Comparison of ENCODE assay signal across 2 cellular contexts in the genomic region with DNA sequence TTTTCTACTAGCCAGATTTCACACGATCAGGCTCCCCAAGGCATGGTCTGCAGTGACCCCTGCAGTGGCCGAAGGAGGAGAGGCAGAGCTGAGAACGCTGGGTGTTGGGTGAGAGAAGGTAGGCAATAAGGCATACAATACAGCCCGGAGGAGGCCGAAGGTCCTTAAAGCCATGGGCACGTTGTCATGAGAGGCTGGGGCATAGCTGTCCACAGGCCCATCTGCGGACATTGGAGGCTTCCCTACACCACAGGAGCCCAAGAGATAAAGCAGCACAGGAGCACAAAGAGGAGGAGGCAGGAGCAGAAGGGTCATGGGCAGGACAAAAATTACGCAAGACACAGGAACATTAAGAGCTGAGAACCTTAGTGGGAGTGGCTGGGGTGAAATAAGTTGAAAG.
TF ChIP-seq lines count a peak whose summit lies in the region.

No MANE protein-coding gene starts in this region.

TF ChIP-seq in GM23338, 12 proteins besides CTCF, POLR2A, EP300 and RAD21:
- TF ChIP-seq CREB1 (CRISPR knock-in tag; IDR thresholded peaks at IDR 0.05; ENCODE audit: low read depth) (no peak), NANOG (IDR thresholded peaks at IDR 0.05; ENCODE audit: borderline replicate concordance) (no peak), EZH2 (IDR thresholded peaks at IDR 0.05; ENCODE audit: low read depth, unreplicated experiment) (no peak)
- TF ChIP-seq, protein P1, sequence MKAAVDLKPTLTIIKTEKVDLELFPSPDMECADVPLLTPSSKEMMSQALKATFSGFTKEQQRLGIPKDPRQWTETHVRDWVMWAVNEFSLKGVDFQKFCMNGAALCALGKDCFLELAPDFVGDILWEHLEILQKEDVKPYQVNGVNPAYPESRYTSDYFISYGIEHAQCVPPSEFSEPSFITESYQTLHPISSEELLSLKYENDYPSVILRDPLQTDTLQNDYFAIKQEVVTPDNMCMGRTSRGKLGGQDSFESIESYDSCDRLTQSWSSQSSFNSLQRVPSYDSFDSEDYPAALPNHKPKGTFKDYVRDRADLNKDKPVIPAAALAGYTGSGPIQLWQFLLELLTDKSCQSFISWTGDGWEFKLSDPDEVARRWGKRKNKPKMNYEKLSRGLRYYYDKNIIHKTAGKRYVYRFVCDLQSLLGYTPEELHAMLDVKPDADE (IDR thresholded peaks at IDR 0.05): no peak

TF ChIP-seq in GM12891, 5 proteins besides CTCF, POLR2A, EP300 and RAD21:
- TF ChIP-seq PAX5 (IDR thresholded peaks at IDR 0.05; ENCODE audit: insufficient read depth, low read length, severe bottlenecking) (no peak), SPI1 (IDR thresholded peaks at IDR 0.05; ENCODE audit: low read depth, low read length) (no peak), POLR2AphosphoS5 (IDR thresholded peaks at IDR 0.05; ENCODE audit: low read depth, low read length) (no peak), POU2F2 (IDR thresholded peaks at IDR 0.05; ENCODE audit: low read depth, low read length) (no peak), TAF1 (IDR thresholded peaks at IDR 0.05; ENCODE audit: low read depth, low read length) (no peak)
TF ChIP-seq in GM12891: peak in this region for 0.
